ENCODE assay signal across 8 cellular contexts in genomic region chr20:51801220-51801991, GRCh38. TPM values are rescaled to one million over a fixed set of nuclear protein-coding genes. Genes with fewer than 3 reads are reported as not detected.
A peak's percentile ranks its signal among the peaks of the same experiment; 100 is the strongest.
DNase-seq lines count a peak whose midpoint lies in the region; ATAC-seq and TF ChIP-seq lines count a peak whose summit lies in the region.

No MANE protein-coding gene starts in this region.

- H3K9me3 ChIP-seq in AG04450 (ENCODE audit: control insufficient read depth, insufficient read depth, low read length) (no peaks in the 10 kb centered on the region; the same call in 1 of the 2 replicates), IMR-90 (ENCODE audit: control insufficient read depth, insufficient read depth, low read length) (no peaks in the 10 kb centered on the region), muscle layer of duodenum (ENCODE audit: control insufficient read depth in 1 of 2, low read length in 2 of 2) (no peaks in the 10 kb centered on the region)

- CTCF ChIA-PET in AG04450 (lab: Charles Lee), result interaction anchor here (0.6 kb wide), 1 partner anchor 300 kb away, joined by 3 read pairs; no protein-coding TSS in a partner anchor
- CTCF ChIA-PET in IMR-90 (lab: Yijun Ruan, JAX), result interaction anchor here (0.6 kb wide), 1 partner anchor 1127 kb away, joined by 5 read pairs; no protein-coding TSS in a partner anchor

- in situ Hi-C loops in IMR-90 (cut with MboI; ENCODE audit: low sequenced_read_pairs), result loop anchor here (10.0 kb wide), 1 partner anchor 283 kb away; no protein-coding TSS in a partner anchor

- H4K8ac ChIP-seq in IMR-90 (ENCODE audit: low read depth in 2 of 2, low read length in 2 of 2), result peak overlapping the region; percentile 2 to 58; a peak in 2 of 4 replicates

- TF ChIP-seq CTCF in AG04450 (IDR thresholded peaks at IDR 0.05; ENCODE audit: low read depth, low read length) (0 out of 2 replicates have a peak, but pooled peaks have one; percentile 17), IMR-90 (conservative IDR thresholded peaks at IDR 0.05; ENCODE audit: low read depth, low read length) (0 out of 2 replicates have a peak, but pooled peaks have one; percentile 0)

- peak overlapping the region; percentile 88 for H2AFZ ChIP-seq in IMR-90 (replicated peaks; ENCODE audit: low read length, poor library complexity)

- H3K4ac ChIP-seq in IMR-90 (ENCODE audit: low read depth, low read length), result peak overlapping the region; percentile 11

- H3K36me3 ChIP-seq in IMR-90 (ENCODE audit: control insufficient read depth, insufficient read depth, low read length), result no peaks in the 10 kb centered on the region
- no peaks in the 10 kb centered on the region for H3K36me3 ChIP-seq in muscle layer of duodenum (ENCODE audit: control insufficient read depth in 1 of 2, insufficient read depth in 2 of 2, low read length in 2 of 2)

- H3K27ac ChIP-seq in AG04450 (ENCODE audit: low read depth, low read length), result no peak overlapping the region
- no peak overlapping the region for H3K27ac ChIP-seq in IMR-90 (ENCODE audit: insufficient read depth, low read length)
- no peak overlapping the region for H3K27ac ChIP-seq in muscle layer of duodenum (ENCODE audit: low read length)

- no peak overlapping the region; the same call in 1 of the 3 replicates for H2BK15ac ChIP-seq in IMR-90 (ENCODE audit: low read depth, low read length)

- no peak overlapping the region for H2AK5ac ChIP-seq in IMR-90 (ENCODE audit: low read depth, low read length)

- no peak for TF ChIP-seq RAD21 in IMR-90 (IDR thresholded peaks at IDR 0.05; ENCODE audit: low read length)

- H3K79me1 ChIP-seq in IMR-90 (ENCODE audit: low read depth in 1 of 2, low read length in 2 of 2), result no peaks in the 10 kb centered on the region

- no peak overlapping the region for H2BK5ac ChIP-seq in IMR-90 (ENCODE audit: low read depth, low read length, poor library complexity, severe bottlenecking)

- WGBS in IMR-90 (ENCODE audit: extremely low coverage in 2 of 2, insufficient read length in 1 of 2), 2 experiments, result 0% methylated on average over 11 of the region's 53 CpGs; no CpG with 5 or more reads in 1 of the 2 experiments

- ATAC-seq in IMR-90 (ENCODE audit: low read depth) (peak; percentile 12), HG02973 (IDR thresholded peaks at IDR 0.05; ENCODE audit: unreplicated experiment) (no peak)

- BruUV-seq in IMR-90 (replicated peaks; lab: Mats Ljungman, UMichigan), result no TSS peak

- intact Hi-C loops in IMR-90 (cut with micrococcal nuclease), result loop anchor here (10.0 kb wide), 1 partner anchor 163 kb away; no protein-coding TSS in a partner anchor

- H4K20me1 ChIP-seq in IMR-90 (ENCODE audit: insufficient read depth, low read length), result no peaks in the 10 kb centered on the region

- dilution Hi-C loops in IMR-90 (cut with HindIII; ENCODE audit: low sequenced_read_pairs, unreplicated experiment), result no loop called here

- H3K4me2 ChIP-seq in IMR-90 (ENCODE audit: low read depth, low read length), result peak overlapping the region; percentile 67

- H3K14ac ChIP-seq in IMR-90 (replicated peaks; ENCODE audit: low read depth, low read length), result no peak overlapping the region

- H3K23ac ChIP-seq in IMR-90 (ENCODE audit: low read depth, low read length), result no peak overlapping the region

- no peak overlapping the region for H3K9ac ChIP-seq in IMR-90 (ENCODE audit: low read depth, low read length)

- POLR2A ChIA-PET in AG04450 (lab: Yijun Ruan, JAX) (no interaction called here), IMR-90 (lab: Charles Lee; ENCODE audit: unreplicated experiment) (no interaction called here)

- H2AK9ac ChIP-seq in IMR-90 (replicated peaks; ENCODE audit: low read depth, low read length, poor library complexity), result peak overlapping the region; percentile 81

- H4K5ac ChIP-seq in IMR-90 (ENCODE audit: low read depth, low read length), result no peak overlapping the region

- no peak overlapping the region for H4K91ac ChIP-seq in IMR-90 (ENCODE audit: insufficient read depth, low read depth, low read length)

- H3K18ac ChIP-seq in IMR-90 (ENCODE audit: low read depth, low read length), result no peak overlapping the region

- no peak overlapping the region for H3K56ac ChIP-seq in IMR-90 (ENCODE audit: extremely low read depth, insufficient read depth, low read length)

- H3K4me1 ChIP-seq in IMR-90 (ENCODE audit: control insufficient read depth, insufficient read depth, low read length) (peaks cover 5% of the 10 kb centered on the region; the same call in 1 of the 2 replicates), muscle layer of duodenum (ENCODE audit: control insufficient read depth in 1 of 2, insufficient read depth in 2 of 2, low read length in 2 of 2) (peaks cover 0 to 25% of the 10 kb centered on the region in 2 donors)

- H3K9me1 ChIP-seq in IMR-90 (ENCODE audit: insufficient read depth, low read length), result no peaks in the 10 kb centered on the region

- TF ChIP-seq POLR2A in IMR-90 (IDR thresholded peaks at IDR 0.05; ENCODE audit: low read depth, low read length), result no peak

- DNase-seq in AG04450 (ENCODE audit: low read depth, low spot score) (no peak), IMR-90 (no peak), dermis blood vessel endothelial cell (peak; percentile 23), RKO (ENCODE audit: low spot score) (no peak), NCI-H510A treated with DMSO at 0.1 percent for 48 hours (lab: John Stamatoyannopoulos, UW) (no peak), NCI-H1105 (lab: John Stamatoyannopoulos, UW) (no peak)

- H2BK20ac ChIP-seq in IMR-90 (ENCODE audit: low read depth, low read length), result no peak overlapping the region

- H3K4me3 ChIP-seq in AG04450 (ENCODE audit: low read depth, low read length), result peak overlapping the region; percentile 58
- H3K4me3 ChIP-seq in IMR-90 (ENCODE audit: insufficient read depth, low read depth, low read length), result peak overlapping the region; percentile 40
- H3K4me3 ChIP-seq in muscle layer of duodenum (ENCODE audit: low read depth in 1 of 2, low read length in 2 of 2), result peak overlapping the region; percentile 54 to 59

- H2BK120ac ChIP-seq in IMR-90 (ENCODE audit: low read depth, low read length), result peak overlapping the region; percentile 1

- H3K27me3 ChIP-seq in AG04450 (ENCODE audit: control insufficient read depth, insufficient read depth, low read length) (peaks cover 31% of the 10 kb centered on the region), IMR-90 (ENCODE audit: control insufficient read depth, insufficient read depth, low read length) (peaks cover 25% of the 10 kb centered on the region), muscle layer of duodenum (ENCODE audit: low read depth, low read length) (peaks cover 31% of the 10 kb centered on the region)

TF ChIP-seq in IMR-90, 13 proteins besides CTCF, POLR2A, EP300 and RAD21:
- TF ChIP-seq NFE2L2 (IDR thresholded peaks at IDR 0.05; ENCODE audit: low read depth, low read length) (no peak), RFX5 (IDR thresholded peaks at IDR 0.05; ENCODE audit: low read depth, low read length) (no peak), BHLHE40 (IDR thresholded peaks at IDR 0.05; ENCODE audit: low read depth, low read length) (no peak), CEBPB (IDR thresholded peaks at IDR 0.05; ENCODE audit: low read depth, low read length) (no peak), CHD1 (IDR thresholded peaks at IDR 0.05; ENCODE audit: low read depth, low read length) (no peak), FOS (IDR thresholded peaks at IDR 0.05; ENCODE audit: low read depth, low read length) (no peak), MXI1 (IDR thresholded peaks at IDR 0.05; ENCODE audit: borderline replicate concordance, low read depth, low read length) (no peak), RCOR1 (IDR thresholded peaks at IDR 0.05; ENCODE audit: insufficient replicate concordance, low read length) (no peak)
- TF ChIP-seq, protein P1, sequence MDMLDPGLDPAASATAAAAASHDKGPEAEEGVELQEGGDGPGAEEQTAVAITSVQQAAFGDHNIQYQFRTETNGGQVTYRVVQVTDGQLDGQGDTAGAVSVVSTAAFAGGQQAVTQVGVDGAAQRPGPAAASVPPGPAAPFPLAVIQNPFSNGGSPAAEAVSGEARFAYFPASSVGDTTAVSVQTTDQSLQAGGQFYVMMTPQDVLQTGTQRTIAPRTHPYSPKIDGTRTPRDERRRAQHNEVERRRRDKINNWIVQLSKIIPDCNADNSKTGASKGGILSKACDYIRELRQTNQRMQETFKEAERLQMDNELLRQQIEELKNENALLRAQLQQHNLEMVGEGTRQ (IDR thresholded peaks at IDR 0.05; ENCODE audit: low read depth, low read length), result no peak
- TF ChIP-seq, protein P2, sequence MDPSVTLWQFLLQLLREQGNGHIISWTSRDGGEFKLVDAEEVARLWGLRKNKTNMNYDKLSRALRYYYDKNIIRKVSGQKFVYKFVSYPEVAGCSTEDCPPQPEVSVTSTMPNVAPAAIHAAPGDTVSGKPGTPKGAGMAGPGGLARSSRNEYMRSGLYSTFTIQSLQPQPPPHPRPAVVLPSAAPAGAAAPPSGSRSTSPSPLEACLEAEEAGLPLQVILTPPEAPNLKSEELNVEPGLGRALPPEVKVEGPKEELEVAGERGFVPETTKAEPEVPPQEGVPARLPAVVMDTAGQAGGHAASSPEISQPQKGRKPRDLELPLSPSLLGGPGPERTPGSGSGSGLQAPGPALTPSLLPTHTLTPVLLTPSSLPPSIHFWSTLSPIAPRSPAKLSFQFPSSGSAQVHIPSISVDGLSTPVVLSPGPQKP (IDR thresholded peaks at IDR 0.05; ENCODE audit: borderline replicate concordance, low read depth, low read length), result no peak

RNA-seq across cellular contexts. Expression of gene SALL4, which starts 0.9 kb away (rescaled TPM):
- polyA plus RNA-seq in AG04450 (2011; rRNA removed) (0.46 and 0.57 TPM in 2 replicates), IMR-90 (2012; rRNA removed) (0.03 TPM in 1 of 2 replicates, not detected in the other)
- 0.28 and 0.56 TPM in 2 replicates for polyA minus RNA-seq in AG04450 (2011; rRNA and poly(A)+ RNA removed)
- total RNA-seq in IMR-90 (2012; rRNA removed) (not detected in 2 replicates), dermis blood vessel endothelial cell (under 0.01 and 0.14 TPM in 2 replicates)
- polyA plus RNA-seq in IMR-90 (2012; cell fraction: cytosol; rRNA removed), result 0.01 and 0.03 TPM in 2 replicates
- polyA plus RNA-seq in IMR-90 (2012; cell fraction: nucleus; rRNA removed; ENCODE audit: low replicate concordance), result 0.26 and 0.38 TPM in 2 replicates

RNA-seq across cellular contexts. Expression of gene ATP9A, which starts 33.2 kb away (rescaled TPM):
- polyA plus RNA-seq in AG04450 (2011; rRNA removed), result 35.3 and 37.1 TPM in 2 replicates
- polyA minus RNA-seq in AG04450 (2011; rRNA and poly(A)+ RNA removed), result 95.4 and 107 TPM in 2 replicates
- total RNA-seq in IMR-90 (2012; rRNA removed), result 22.4 and 23.3 TPM in 2 replicates
- polyA plus RNA-seq in IMR-90 (2012; rRNA removed), result 10.4 and 10.6 TPM in 2 replicates
- 5.8 and 7.8 TPM in 2 replicates for polyA plus RNA-seq in IMR-90 (2012; cell fraction: cytosol; rRNA removed)
- polyA plus RNA-seq in IMR-90 (2012; cell fraction: nucleus; rRNA removed; ENCODE audit: low replicate concordance), result 6.6 and 12.1 TPM in 2 replicates
- 39.7 and 53.3 TPM in 2 replicates for total RNA-seq in dermis blood vessel endothelial cell
